Comparison of ENCODE assay signal across 8 cellular contexts in the genomic region with DNA sequence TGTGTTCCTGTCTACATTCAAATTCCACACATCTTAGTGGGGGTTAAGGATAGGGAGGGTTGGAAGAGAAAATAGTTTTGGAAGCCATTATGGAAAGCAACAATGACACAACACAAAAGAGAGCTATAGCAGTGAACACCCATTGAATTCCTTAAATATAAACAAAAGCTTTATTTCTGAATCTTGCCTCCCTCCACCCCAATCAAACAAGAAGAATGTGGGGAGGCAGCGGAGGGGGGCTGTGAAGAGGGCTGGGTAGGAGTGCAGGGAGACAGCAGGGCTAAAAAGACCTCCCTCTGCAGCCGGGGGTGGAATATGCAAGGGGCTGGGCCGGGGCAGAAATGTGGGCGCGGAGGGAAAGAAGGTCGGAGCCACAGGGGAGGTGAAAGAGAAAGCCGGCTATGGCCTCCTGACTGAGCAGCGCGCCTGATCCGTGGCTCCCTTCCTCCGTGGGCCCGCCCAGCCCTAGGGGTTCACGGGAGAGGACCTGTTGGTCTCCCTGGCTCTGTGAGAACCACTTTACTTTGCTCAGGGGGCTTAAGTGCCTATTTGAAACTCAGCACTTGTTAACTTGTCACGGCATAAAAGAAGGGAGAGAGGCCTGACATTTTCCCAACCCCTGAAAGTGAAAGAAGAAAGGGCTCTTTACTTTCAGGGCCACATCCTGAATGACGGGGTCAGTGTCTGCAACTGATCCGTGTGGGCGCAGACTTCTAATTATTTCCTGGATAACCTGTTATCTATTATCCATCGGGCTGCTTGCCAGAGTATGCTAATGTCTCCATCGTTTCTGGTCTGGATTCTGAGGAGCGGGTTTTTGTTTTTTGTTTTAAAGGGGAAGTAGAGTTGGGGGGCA.
DNase-seq lines count a peak whose midpoint lies in the region; ATAC-seq and TF ChIP-seq lines count a peak whose summit lies in the region.

No MANE protein-coding gene starts in this region.

- H3K36me3 ChIP-seq in Peyer's patch, result no peaks in the 10 kb centered on the region
- H3K36me3 ChIP-seq in psoas muscle (ENCODE audit: insufficient read depth in 1 of 2, low read depth in 1 of 2), result no peaks in the 10 kb centered on the region

- DNase-seq in activated CD4-positive, alpha-beta T cell treated with anti-CD3 and anti-CD28 coated beads for 36 hours, result peak; percentile 65
- DNase-seq in activated CD4-positive, alpha-beta T cell treated with anti-CD3 and anti-CD28 coated beads for 1 hour, result no peak
- DNase-seq in Peyer's patch (peak; percentile 37 to 76 (median 75)), right cardiac atrium (peak; percentile 35 to 76 (median 73)), psoas muscle (peak in 1 of 2 donors; percentile 63), Kasumi-1 (lab: John Stamatoyannopoulos, UW) (no peak), NCI-H446 treated with DMSO at 0.1 percent for 48 hours (lab: John Stamatoyannopoulos, UW) (no peak)

- peak overlapping the region; percentile 71 for H3K4me3 Mint-ChIP-seq in activated CD4-positive, alpha-beta T cell treated with anti-CD3 and anti-CD28 coated beads for 36 hours

- H3K27ac Mint-ChIP-seq in activated CD4-positive, alpha-beta T cell treated with anti-CD3 and anti-CD28 coated beads for 36 hours, result peak overlapping the region; percentile 92

- H3K27me3 Mint-ChIP-seq in activated CD4-positive, alpha-beta T cell treated with anti-CD3 and anti-CD28 coated beads for 36 hours, result no peaks in the 10 kb centered on the region

- H3K36me3 Mint-ChIP-seq in activated CD4-positive, alpha-beta T cell treated with anti-CD3 and anti-CD28 coated beads for 36 hours (ENCODE audit: low read depth), result no peaks in the 10 kb centered on the region

- WGBS in right cardiac atrium, result 17% methylated on average over 20 of the region's 20 CpGs
- WGBS in psoas muscle, 3 donors, result 8 to 9% (median 8%) methylated on average over 20 of the region's 20 CpGs

- no peaks in the 10 kb centered on the region for H3K9me3 ChIP-seq in Peyer's patch
- no peaks in the 10 kb centered on the region for H3K9me3 ChIP-seq in right cardiac atrium (ENCODE audit: control insufficient read depth, low read length)
- no peaks in the 10 kb centered on the region for H3K9me3 ChIP-seq in psoas muscle

- peaks cover 45% of the 10 kb centered on the region for H3K4me1 Mint-ChIP-seq in activated CD4-positive, alpha-beta T cell treated with anti-CD3 and anti-CD28 coated beads for 36 hours

- intact Hi-C loops in activated CD4-positive, alpha-beta T cell treated with anti-CD3 and anti-CD28 coated beads for 36 hours (cut with DNase I, micrococcal nuclease), result loop anchor here in 1 of 2 experiments (5.0 kb wide), 1 partner anchor 73 kb away; no protein-coding TSS in a partner anchor
- intact Hi-C loops in right cardiac atrium (cut with DNase I) (loop anchor here in 1 of 4 donors (10.0 kb wide), 1 partner anchor 175 kb away; no protein-coding TSS in a partner anchor), psoas muscle (cut with DNase I) (loop anchor here in 1 of 2 donors (5.0 kb wide), 1 partner anchor 593 kb away; no protein-coding TSS in a partner anchor)

- H3K27me3 ChIP-seq in Peyer's patch (no peaks in the 10 kb centered on the region), right cardiac atrium (ENCODE audit: control insufficient read depth, insufficient read depth) (no peaks in the 10 kb centered on the region), psoas muscle (ENCODE audit: insufficient read depth in 3 of 3, low read length in 2 of 3) (no peaks in the 10 kb centered on the region)

- H3K9me3 Mint-ChIP-seq in activated CD4-positive, alpha-beta T cell treated with anti-CD3 and anti-CD28 coated beads for 36 hours (ENCODE audit: low read depth), result no peaks in the 10 kb centered on the region

- H3K4me1 ChIP-seq in Peyer's patch (peaks cover 0 to 28% (median 14%) of the 10 kb centered on the region in 4 donors), right cardiac atrium (ENCODE audit: control insufficient read depth, insufficient read depth, low read length) (peaks cover 10% of the 10 kb centered on the region), psoas muscle (no peaks in the 10 kb centered on the region)

- peak; percentile 84 for ATAC-seq in activated CD4-positive, alpha-beta T cell treated with anti-CD3 and anti-CD28 coated beads for 36 hours
- ATAC-seq in right cardiac atrium (peak; percentile 72 to 78), psoas muscle (peak; percentile 47 to 79 (median 68))

- H3K27ac ChIP-seq in Peyer's patch (peak overlapping the region; percentile 73 to 83 (median 82)), angular gyrus (ENCODE audit: low read depth, low read length) (peak overlapping the region; percentile 99), right cardiac atrium (ENCODE audit: low read length) (peak overlapping the region; percentile 79), psoas muscle (peak overlapping the region; percentile 55)

- no peak for TF ChIP-seq CTCF in Peyer's patch (IDR thresholded peaks at IDR 0.05)
- no peak for TF ChIP-seq CTCF in psoas muscle (IDR thresholded peaks at IDR 0.05)

- H3K4me3 ChIP-seq in Peyer's patch, result peak overlapping the region; percentile 25 to 37 (median 30)
- H3K4me3 ChIP-seq in right cardiac atrium (ENCODE audit: low read length), result peak overlapping the region; percentile 64
- H3K4me3 ChIP-seq in psoas muscle, result peak overlapping the region; percentile 66

- CTCF ChIA-PET in activated CD4-positive, alpha-beta T cell treated with anti-CD3 and anti-CD28 coated beads for 36 hours (lab: Charles Lee), result interaction anchor here (0.6 to 2.1 kb wide), 3 partner anchors 9 to 582 kb away, joined by 3 to 4 read pairs (median 3); no protein-coding TSS in a partner anchor

- POLR2A ChIA-PET in activated CD4-positive, alpha-beta T cell treated with anti-CD3 and anti-CD28 coated beads for 36 hours (lab: Charles Lee), result interaction anchor here (0.7 kb wide), 1 partner anchor 269 kb away, joined by 3 read pairs; no protein-coding TSS in a partner anchor

- no peak for TF ChIP-seq POLR2A in Peyer's patch (IDR thresholded peaks at IDR 0.05)

Comparison
In these comparisons a context has a peak if more than half of its experiments do, and no peak if none do; other contexts are left out.
1. DNase-seq: peak in activated CD4-positive, alpha-beta T cell treated with anti-CD3 and anti-CD28 coated beads for 36 hours (single experiment), Peyer's patch (3 of 3) and right cardiac atrium (3 of 3); none in activated CD4-positive, alpha-beta T cell treated with anti-CD3 and anti-CD28 coated beads for 1 hour (single experiment), Kasumi-1 (0 of 2) and NCI-H446 treated with DMSO at 0.1 percent for 48 hours (single experiment).
2. Peak in every context shown above with its lines, with median percentiles within 50 percentile points of each other: ATAC-seq, H3K27ac ChIP-seq and H3K4me3 ChIP-seq.